ENCODE assay signal across 1 cellular context in genomic region chr11:46664612-46665011, GRCh38.
TF ChIP-seq lines count a peak whose summit lies in the region.

No MANE protein-coding gene starts in this region.

TF ChIP-seq in K562, 482 proteins besides CTCF, POLR2A, EP300 and RAD21:
- TF ChIP-seq ZNF398 (CRISPR knock-in tag; IDR thresholded peaks at IDR 0.05) (no peak), L3MBTL2 (IDR thresholded peaks at IDR 0.05) (peak; percentile 49; the same call in 1 of the 2 replicates), FOXK2 (conservative IDR thresholded peaks at IDR 0.05 in 1 of 2, IDR thresholded peaks at IDR 0.05 in 1 of 2; ENCODE audit: low read depth in 2 of 2) (0 out of 4 replicates have a peak, but pooled peaks of 1 of the 2 experiments have one; percentile 23), ZSCAN32 (CRISPR knock-in tag; IDR thresholded peaks at IDR 0.05) (no peak), TAF1 (IDR thresholded peaks at IDR 0.05; ENCODE audit: control insufficient read depth, extremely low read depth, insufficient read depth, low read length, severe bottlenecking) (no peak), ZNF395 (CRISPR knock-in tag; IDR thresholded peaks at IDR 0.05) (peak; percentile 76; the same call in 1 of the 2 replicates), YY1 (IDR thresholded peaks at IDR 0.05; ENCODE audit: borderline replicate concordance in 1 of 3, control insufficient read depth in 1 of 3, extremely low read depth in 1 of 3, insufficient read depth in 3 of 3, insufficient read length in 1 of 3, insufficient replicate concordance in 2 of 3, low read depth in 1 of 3, low read length in 2 of 3) (peak; percentile 24 to 80 (median 39)), RAD51 (IDR thresholded peaks at IDR 0.05; ENCODE audit: borderline replicate concordance, low read depth) (peak; percentile 65; the same call in 1 of the 2 replicates), GATAD2A (IDR thresholded peaks at IDR 0.05) (0 out of 2 replicates have a peak, but pooled peaks have one; percentile 28), THRAP3 (IDR thresholded peaks at IDR 0.05; ENCODE audit: borderline replicate concordance) (no peak), DDX20 (tag; IDR thresholded peaks at IDR 0.05; ENCODE audit: low read depth) (no peak), ZNF592 (IDR thresholded peaks at IDR 0.05) (peak; percentile 81), ZBTB7A (IDR thresholded peaks at IDR 0.05; ENCODE audit: borderline replicate concordance, control insufficient read depth, low read depth, low read length) (peak; percentile 36; the same call in 1 of the 2 replicates), SOX6 (IDR thresholded peaks at IDR 0.05) (peak; percentile 38; the same call in 1 of the 2 replicates), HDAC1 (IDR thresholded peaks at IDR 0.05) (peak in 1 of 2 experiments; percentile 50; a peak in 1 of 4 replicates), USF2 (CRISPR knock-in tag; IDR thresholded peaks at IDR 0.05) (peak; percentile 61; the same call in 1 of the 2 replicates), CXXC5 (CRISPR knock-in tag; IDR thresholded peaks at IDR 0.05) (peak; percentile 50), DACH1 (IDR thresholded peaks at IDR 0.05; ENCODE audit: partially characterized antibody) (peak; percentile 54), CBFA2T2 (conservative IDR thresholded peaks at IDR 0.05) (peak; percentile 42), MLLT1 (IDR thresholded peaks at IDR 0.05) (peak in 1 of 2 experiments; percentile 94; a peak in 2 of 4 replicates), ZBTB2 (IDR thresholded peaks at IDR 0.05) (no peak), HNRNPK (IDR thresholded peaks at IDR 0.05; ENCODE audit: low read depth, low read length, poor library complexity, severe bottlenecking) (no peak), MTA2 (IDR thresholded peaks at IDR 0.05; ENCODE audit: low read depth) (0 out of 2 replicates have a peak, but pooled peaks have one; percentile 24), ZBTB17 (CRISPR knock-in tag; IDR thresholded peaks at IDR 0.05) (peak; percentile 75), CBFA2T3 (IDR thresholded peaks at IDR 0.05) (peak; percentile 60), EGR1 (conservative IDR thresholded peaks at IDR 0.05) (peak; percentile 85), SMARCA4 (IDR thresholded peaks at IDR 0.05) (peak; percentile 64), ADNP (tag; IDR thresholded peaks at IDR 0.05) (no peak), RFX5 (IDR thresholded peaks at IDR 0.05; ENCODE audit: low read depth, low read length) (no peak), FOXJ2 (tag; IDR thresholded peaks at IDR 0.05) (0 out of 2 replicates have a peak, but pooled peaks have one; percentile 18), RBM39 (optimal IDR thresholded peaks at IDR 0.05; ENCODE audit: low read depth, low read length) (no peak), MTA3 (IDR thresholded peaks at IDR 0.05; ENCODE audit: borderline replicate concordance) (0 out of 2 replicates have a peak, but pooled peaks have one; percentile 27), DPF2 (IDR thresholded peaks at IDR 0.05) (peak; percentile 77), SMARCE1 (IDR thresholded peaks at IDR 0.05) (peak; percentile 56; the same call in 1 of the 2 replicates), HNRNPLL (IDR thresholded peaks at IDR 0.05; ENCODE audit: low read depth, low read length, poor library complexity, severe bottlenecking) (no peak), THRB (CRISPR knock-in tag; conservative IDR thresholded peaks at IDR 0.05) (no peak), SNRNP70 (optimal IDR thresholded peaks at IDR 0.05; ENCODE audit: low read depth, low read length) (no peak), ARID1B (IDR thresholded peaks at IDR 0.05) (peak; percentile 45; the same call in 1 of the 2 replicates), NRF1 (conservative IDR thresholded peaks at IDR 0.05 in 1 of 2, IDR thresholded peaks at IDR 0.05 in 1 of 2) (peak; percentile 21 to 26; a peak in 1 of 4 replicates), TFAP4 (CRISPR knock-in tag; IDR thresholded peaks at IDR 0.05; ENCODE audit: borderline replicate concordance) (peak; percentile 59), CBX1 (IDR thresholded peaks at IDR 0.05; ENCODE audit: low read depth) (no peak), USF1 (CRISPR knock-in tag; IDR thresholded peaks at IDR 0.05) (peak; percentile 53), EHMT2 (IDR thresholded peaks at IDR 0.05) (peak; percentile 43; the same call in 1 of the 2 replicates)
